1 cellular context compared by ENCODE assay signal in the genomic region with DNA sequence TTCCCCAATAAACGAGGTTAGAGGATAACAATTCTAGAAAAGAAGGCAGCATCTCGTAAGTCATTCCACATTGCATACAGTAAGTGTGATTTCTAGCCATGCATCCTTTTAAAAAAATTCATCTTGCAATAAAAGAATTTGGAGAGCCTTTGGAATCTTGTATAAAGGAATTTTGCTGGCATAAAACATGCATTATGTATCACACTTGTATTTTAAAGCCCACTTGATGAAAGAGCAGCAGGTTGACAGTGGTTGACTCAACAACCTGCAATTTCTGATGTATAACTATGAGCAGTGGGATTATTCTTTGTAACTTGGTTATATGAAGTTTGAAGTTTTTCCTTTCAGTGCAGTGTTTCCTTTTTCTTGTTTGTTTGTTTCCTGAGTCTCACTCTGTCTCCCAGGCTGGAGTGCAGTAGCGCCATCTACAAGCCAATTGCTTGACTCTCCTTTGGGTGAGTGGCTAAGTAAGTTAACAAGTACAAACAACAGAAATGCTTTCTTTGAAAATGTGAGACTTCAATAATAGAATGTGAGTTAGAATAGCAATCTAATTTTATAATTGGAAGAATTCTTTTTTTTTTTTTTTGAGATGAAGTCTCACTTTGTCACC.
TF ChIP-seq lines count a peak whose summit lies in the region.

No MANE protein-coding gene starts in this region.

TF ChIP-seq in HCT116, 20 proteins besides CTCF, POLR2A, EP300 and RAD21 (continued from another document):
- TF ChIP-seq, protein P1, sequence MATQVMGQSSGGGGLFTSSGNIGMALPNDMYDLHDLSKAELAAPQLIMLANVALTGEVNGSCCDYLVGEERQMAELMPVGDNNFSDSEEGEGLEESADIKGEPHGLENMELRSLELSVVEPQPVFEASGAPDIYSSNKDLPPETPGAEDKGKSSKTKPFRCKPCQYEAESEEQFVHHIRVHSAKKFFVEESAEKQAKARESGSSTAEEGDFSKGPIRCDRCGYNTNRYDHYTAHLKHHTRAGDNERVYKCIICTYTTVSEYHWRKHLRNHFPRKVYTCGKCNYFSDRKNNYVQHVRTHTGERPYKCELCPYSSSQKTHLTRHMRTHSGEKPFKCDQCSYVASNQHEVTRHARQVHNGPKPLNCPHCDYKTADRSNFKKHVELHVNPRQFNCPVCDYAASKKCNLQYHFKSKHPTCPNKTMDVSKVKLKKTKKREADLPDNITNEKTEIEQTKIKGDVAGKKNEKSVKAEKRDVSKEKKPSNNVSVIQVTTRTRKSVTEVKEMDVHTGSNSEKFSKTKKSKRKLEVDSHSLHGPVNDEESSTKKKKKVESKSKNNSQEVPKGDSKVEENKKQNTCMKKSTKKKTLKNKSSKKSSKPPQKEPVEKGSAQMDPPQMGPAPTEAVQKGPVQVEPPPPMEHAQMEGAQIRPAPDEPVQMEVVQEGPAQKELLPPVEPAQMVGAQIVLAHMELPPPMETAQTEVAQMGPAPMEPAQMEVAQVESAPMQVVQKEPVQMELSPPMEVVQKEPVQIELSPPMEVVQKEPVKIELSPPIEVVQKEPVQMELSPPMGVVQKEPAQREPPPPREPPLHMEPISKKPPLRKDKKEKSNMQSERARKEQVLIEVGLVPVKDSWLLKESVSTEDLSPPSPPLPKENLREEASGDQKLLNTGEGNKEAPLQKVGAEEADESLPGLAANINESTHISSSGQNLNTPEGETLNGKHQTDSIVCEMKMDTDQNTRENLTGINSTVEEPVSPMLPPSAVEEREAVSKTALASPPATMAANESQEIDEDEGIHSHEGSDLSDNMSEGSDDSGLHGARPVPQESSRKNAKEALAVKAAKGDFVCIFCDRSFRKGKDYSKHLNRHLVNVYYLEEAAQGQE (IDR thresholded peaks at IDR 0.05; ENCODE audit: low read depth) = no peak
- TF ChIP-seq ZFX (IDR thresholded peaks at IDR 0.05) (no peak), ATF3 (IDR thresholded peaks at IDR 0.05) (no peak), EZH2phosphoT487 (IDR thresholded peaks at IDR 0.05; ENCODE audit: borderline replicate concordance) (no peak), CEBPB (IDR thresholded peaks at IDR 0.05; ENCODE audit: low read depth) (no peak), ELF1 (IDR thresholded peaks at IDR 0.05; ENCODE audit: borderline replicate concordance, low read depth) (no peak), SP1 (IDR thresholded peaks at IDR 0.05; ENCODE audit: low read depth) (no peak), TCF7L2 (IDR thresholded peaks at IDR 0.05; ENCODE audit: borderline replicate concordance, extremely low read depth, insufficient read depth, insufficient read length) (no peak), SRF (IDR thresholded peaks at IDR 0.05; ENCODE audit: low read depth) (no peak), EZH2 (IDR thresholded peaks at IDR 0.05) (no peak), YY1 (IDR thresholded peaks at IDR 0.05; ENCODE audit: extremely low read depth, insufficient replicate concordance, low read depth, low read length) (no peak)
- TF ChIP-seq, protein P2, sequence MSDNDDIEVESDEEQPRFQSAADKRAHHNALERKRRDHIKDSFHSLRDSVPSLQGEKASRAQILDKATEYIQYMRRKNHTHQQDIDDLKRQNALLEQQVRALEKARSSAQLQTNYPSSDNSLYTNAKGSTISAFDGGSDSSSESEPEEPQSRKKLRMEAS (IDR thresholded peaks at IDR 0.05) = no peak
